In genomic region chr14:34462132-34462893, GRCh38 we compare ENCODE assay signal across 8 cellular contexts. TPM values are rescaled to one million over a fixed set of nuclear protein-coding genes. Genes with fewer than 3 reads are reported as not detected.
DNase-seq lines count a peak whose midpoint lies in the region; ATAC-seq and TF ChIP-seq lines count a peak whose summit lies in the region.

SPTSSA (minus strand) TSS chr14:34462240; CDS start chr14:34462207, 33 bp downstream.

- ATAC-seq in GM21737 (IDR thresholded peaks at IDR 0.05; ENCODE audit: unreplicated experiment) (peak; percentile 94), esophagus mucosa (peak; percentile 97)

- DNase-seq in DMS53 treated with DMSO at 0.1 percent for 48 hours (lab: John Stamatoyannopoulos, UW; ENCODE audit: unreplicated experiment) (peak; percentile 80), KG1 (lab: John Stamatoyannopoulos, UW) (peak; percentile 57), myocyte (ENCODE audit: low read depth) (peak; percentile 94)
- peak; percentile 91 to 94 for DNase-seq in activated T-cell treated with anti-CD3 and anti-CD28 coated beads, Interleukin-2, amount 50 U/mL, for 48 hours
- DNase-seq in stimulated activated CD8-positive, alpha-beta memory T cell treated with anti-CD3 and anti-CD28 coated beads, Interleukin-7, amount 100 ng/mL, for 48 hours (ENCODE audit: extremely low read depth in 1 of 2, low read depth in 1 of 2): peak; percentile 82 to 85

TF ChIP-seq in PFSK-1, 5 proteins besides CTCF, POLR2A, EP300 and RAD21:
- TF ChIP-seq SIN3A (IDR thresholded peaks at IDR 0.05; ENCODE audit: borderline replicate concordance, insufficient read depth, low read length) (no peak), POLR2AphosphoS5 (IDR thresholded peaks at IDR 0.05; ENCODE audit: low read depth, low read length) (peak; percentile 72), REST (IDR thresholded peaks at IDR 0.05; ENCODE audit: insufficient read depth in 1 of 2, low read depth in 2 of 2, low read length in 2 of 2) (0 out of 4 replicates have a peak, but pooled peaks of 1 of the 2 experiments have one; percentile 20), FOXP2 (optimal IDR thresholded peaks at IDR 0.05; ENCODE audit: borderline replicate concordance, extremely low read depth, extremely low read length, insufficient read depth) (peak; percentile 44), TAF1 (IDR thresholded peaks at IDR 0.05; ENCODE audit: borderline replicate concordance, insufficient read depth, low read length) (peak; percentile 49; the same call in 1 of the 2 replicates)

RNA-seq across cellular contexts. Expression of gene SPTSSA, which starts in this region (rescaled TPM):
- polyA plus RNA-seq in PFSK-1 (2012; ENCODE audit: insufficient read length, low read depth): 11.1 TPM
- 18.5 TPM for total RNA-seq in esophagus mucosa
- total RNA-seq in myocyte: 9.5 and 12.6 TPM in 2 replicates
- polyA plus RNA-seq in myocyte (2012): 16.7 TPM

Comparison
In these comparisons a context has a peak if more than half of its experiments do, and no peak if none do; other contexts are left out.
1. Peak in every context shown above with its lines: DNase-seq and ATAC-seq.